Comparison of ENCODE assay signal across 8 cellular contexts in genomic region chr1:26541816-26542711, GRCh38. TPM values are rescaled to one million over a fixed set of nuclear protein-coding genes. Genes with fewer than 3 reads are reported as not detected.
DNase-seq lines count a peak whose midpoint lies in the region; ATAC-seq and TF ChIP-seq lines count a peak whose summit lies in the region.

No MANE protein-coding gene starts in this region.

- H3K4me1 ChIP-seq in CD8-positive, alpha-beta T cell (ENCODE audit: insufficient read depth, low read length): peaks cover 87% of the 10 kb centered on the region
- H3K4me1 ChIP-seq in ascending aorta: no peaks in the 10 kb centered on the region

- peaks cover under 1% of the 10 kb centered on the region for H3K36me3 ChIP-seq in CD8-positive, alpha-beta T cell (ENCODE audit: insufficient read depth, low read length)
- no peaks in the 10 kb centered on the region for H3K36me3 ChIP-seq in ascending aorta

- peak overlapping the region; percentile 97 for H3K27ac Mint-ChIP-seq in CD8-positive, alpha-beta T cell
- H3K27ac Mint-ChIP-seq in T-helper 2 cell treated with Interferon-gamma antibody and Interleukin-4, amounts not matched to agents 5 μg/mL and 100 μg/mL, for 36 hours: peak overlapping the region; percentile 97
- H3K27ac Mint-ChIP-seq in immature natural killer cell: peak overlapping the region; percentile 96 to 100 (median 99)

- no peaks in the 10 kb centered on the region for H3K27me3 Mint-ChIP-seq in CD8-positive, alpha-beta T cell (ENCODE audit: low read depth)
- no peaks in the 10 kb centered on the region for H3K27me3 Mint-ChIP-seq in T-helper 2 cell treated with Interferon-gamma antibody and Interleukin-4, amounts not matched to agents 5 μg/mL and 100 μg/mL, for 36 hours (ENCODE audit: low read depth)
- H3K27me3 Mint-ChIP-seq in immature natural killer cell (ENCODE audit: low read depth in 3 of 3): peaks cover 12 to 18% (median 16%) of the 10 kb centered on the region in 3 donors

- H3K9me3 ChIP-seq in CD8-positive, alpha-beta T cell (ENCODE audit: low read length): no peaks in the 10 kb centered on the region
- no peaks in the 10 kb centered on the region for H3K9me3 ChIP-seq in ascending aorta

- peak overlapping the region; percentile 32 for H3K4me3 ChIP-seq in CD8-positive, alpha-beta T cell (ENCODE audit: low read depth, low read length)
- no peak overlapping the region for H3K4me3 ChIP-seq in ascending aorta

- DNase-seq in CD8-positive, alpha-beta T cell: peak; percentile 45 to 85 (median 67)
- DNase-seq in T-helper 2 cell treated with Interferon-gamma antibody and Interleukin-4, amounts not matched to agents 5 μg/mL and 100 μg/mL, for 36 hours (ENCODE audit: low spot score): peak; percentile 94
- peak; percentile 81 to 90 for DNase-seq in ascending aorta (ENCODE audit: low spot score in 2 of 2)
- peak; percentile 88 to 92 (median 89) for DNase-seq in immature natural killer cell
- peak; percentile 38 to 50 for DNase-seq in stimulated activated CD4-positive, alpha-beta T cell treated with anti-CD3 and anti-CD28 coated beads, Interleukin-1b, Interleukin-23, amount 100 ng/mL, for 4 hours (ENCODE audit: low read depth in 2 of 2)
- DNase-seq in SW 1271 (lab: John Stamatoyannopoulos, UW): no peak

- H3K9me3 Mint-ChIP-seq in CD8-positive, alpha-beta T cell: no peaks in the 10 kb centered on the region
- no peaks in the 10 kb centered on the region for H3K9me3 Mint-ChIP-seq in T-helper 2 cell treated with Interferon-gamma antibody and Interleukin-4, amounts not matched to agents 5 μg/mL and 100 μg/mL, for 36 hours
- H3K9me3 Mint-ChIP-seq in immature natural killer cell: no peaks in the 10 kb centered on the region

- CTCF ChIA-PET in CD8-positive, alpha-beta T cell (lab: Charles Lee): interaction anchor here (0.6 to 5.5 kb wide), 15 partner anchors 9 to 247 kb away, joined by 3 to 37 read pairs (median 4); partner anchors contain the start of gene RPS6KA1

- peak; percentile 65 for TF ChIP-seq CTCF in CD8-positive, alpha-beta T cell (IDR thresholded peaks at IDR 0.05)
- TF ChIP-seq CTCF in ascending aorta (IDR thresholded peaks at IDR 0.05): peak in 2 of 3 experiments; percentile 11 to 41

- POLR2A ChIA-PET in CD8-positive, alpha-beta T cell (lab: Charles Lee): interaction anchor here (0.6 to 2.4 kb wide), 7 partner anchors 9 to 348 kb away, joined by 3 to 16 read pairs (median 4); partner anchors contain the start of gene GPN2

- peaks cover 88% of the 10 kb centered on the region for H3K4me1 Mint-ChIP-seq in CD8-positive, alpha-beta T cell (ENCODE audit: low read depth)
- H3K4me1 Mint-ChIP-seq in T-helper 2 cell treated with Interferon-gamma antibody and Interleukin-4, amounts not matched to agents 5 μg/mL and 100 μg/mL, for 36 hours (ENCODE audit: low read depth): peaks cover 77% of the 10 kb centered on the region
- H3K4me1 Mint-ChIP-seq in immature natural killer cell: peaks cover 88 to 91% of the 10 kb centered on the region in 2 donors

- peak overlapping the region; percentile 81 for H3K4me3 Mint-ChIP-seq in CD8-positive, alpha-beta T cell
- H3K4me3 Mint-ChIP-seq in T-helper 2 cell treated with Interferon-gamma antibody and Interleukin-4, amounts not matched to agents 5 μg/mL and 100 μg/mL, for 36 hours: peak overlapping the region; percentile 91
- peak overlapping the region; percentile 66 to 85 (median 81) for H3K4me3 Mint-ChIP-seq in immature natural killer cell

- peak; percentile 71 for ATAC-seq in CD8-positive, alpha-beta T cell
- ATAC-seq in GM19395 (IDR thresholded peaks at IDR 0.05; ENCODE audit: unreplicated experiment) (peak; percentile 66), HG03520 (IDR thresholded peaks at IDR 0.05; ENCODE audit: unreplicated experiment) (peak; percentile 50)

- peaks cover 2% of the 10 kb centered on the region for H3K36me3 Mint-ChIP-seq in CD8-positive, alpha-beta T cell
- peaks cover 33% of the 10 kb centered on the region for H3K36me3 Mint-ChIP-seq in T-helper 2 cell treated with Interferon-gamma antibody and Interleukin-4, amounts not matched to agents 5 μg/mL and 100 μg/mL, for 36 hours (ENCODE audit: low read depth)
- no peaks in the 10 kb centered on the region for H3K36me3 Mint-ChIP-seq in immature natural killer cell

- H3K27ac ChIP-seq in CD8-positive, alpha-beta T cell (ENCODE audit: low read depth, low read length): peak overlapping the region; percentile 56
- peak overlapping the region; percentile 53 to 63 for H3K27ac ChIP-seq in ascending aorta

- intact Hi-C loops in CD8-positive, alpha-beta T cell (cut with DNase I, micrococcal nuclease): loop anchor here (1.0 to 5.0 kb wide), 4 partner anchors 13 to 285 kb away; partner anchors contain the start of genes RPS6KA1 (in 2 of the 2), PIGV (in 1 of the 2) and ZDHHC18 (in 1 of the 2)
- intact Hi-C loops in ascending aorta (cut with DNase I): no loop called here

- H3K27me3 ChIP-seq in CD8-positive, alpha-beta T cell (ENCODE audit: insufficient read depth, low read length): no peaks in the 10 kb centered on the region
- H3K27me3 ChIP-seq in ascending aorta: no peaks in the 10 kb centered on the region

RNA-seq across cellular contexts. Expression of gene RPS6KA1, which starts 12.5 kb away (rescaled TPM):
- 10 to 100 TPM; 25.8 to 30.3 TPM for total RNA-seq in CD8-positive, alpha-beta T cell
- 9.6 TPM for total RNA-seq in ascending aorta
- 100 to 1,000 TPM; 292 to 371 (median 349) TPM for polyA plus RNA-seq in immature natural killer cell

Comparison
In these comparisons a context has a peak if more than half of its experiments do, and no peak if none do; other contexts are left out.
1. DNase-seq: peak in CD8-positive, alpha-beta T cell (7 of 7), T-helper 2 cell treated with Interferon-gamma antibody and Interleukin-4, amounts not matched to agents 5 μg/mL and 100 μg/mL, for 36 hours (single experiment), ascending aorta (2 of 2), immature natural killer cell (3 of 3) and stimulated activated CD4-positive, alpha-beta T cell treated with anti-CD3 and anti-CD28 coated beads, Interleukin-1b, Interleukin-23, amount 100 ng/mL, for 4 hours (2 of 2); none in SW 1271 (0 of 2).
2. Peak in every context shown above with its lines, with median percentiles within 50 percentile points of each other: ATAC-seq, H3K27ac Mint-ChIP-seq and H3K4me3 Mint-ChIP-seq.